In genomic region chrX:154526901-154527675, GRCh38 we compare ENCODE assay signal across 8 cellular contexts. TPM values are rescaled to one million over a fixed set of nuclear protein-coding genes. Genes with fewer than 3 reads are reported as not detected.
DNase-seq lines count a peak whose midpoint lies in the region; FAIRE-seq and TF ChIP-seq lines count a peak whose summit lies in the region.

No MANE protein-coding gene starts in this region.

- H3K4me3 ChIP-seq in astrocyte of the cerebellum (ENCODE audit: low read depth, low read length) = peak overlapping the region; percentile 26

- in situ Hi-C loops in astrocyte of the cerebellum (cut with HindIII; ENCODE audit: low sequenced_read_pairs) = no loop called here

- no peak for FAIRE-seq in HTR-8/SVneo (lab: Jason Lieb, UNC)

- DNase-seq in DMS53 treated with DMSO at 0.1 percent for 48 hours (lab: John Stamatoyannopoulos, UW; ENCODE audit: unreplicated experiment) (peak; percentile 81), HCEC 1CT (peak; percentile 64), NCI-H1436 (lab: John Stamatoyannopoulos, UW) (peak; percentile 77), T follicular helper cell (ENCODE audit: low read depth) (peak; percentile 39), astrocyte of the cerebellum (ENCODE audit: low read depth) (peak; percentile 45), hippocampal formation (lab: John Stamatoyannopoulos, UW) (peak; percentile 65 to 67), renal cortical epithelial cell (ENCODE audit: low read depth) (peak; percentile 68), HTR-8/SVneo (ENCODE audit: insufficient read length, low spot score) (no peak)

- peak; percentile 59 for TF ChIP-seq CTCF in astrocyte of the cerebellum (IDR thresholded peaks at IDR 0.05; ENCODE audit: low read depth, low read length, missing control alignments)

RNA-seq across cellular contexts. Expression of gene FAM3A, which starts 11.1 kb away (rescaled TPM):
- 16.5 and 42.0 TPM in 2 replicates for total RNA-seq in renal cortical epithelial cell

RNA-seq across cellular contexts. Expression of gene G6PD, which starts 19.6 kb away (rescaled TPM):
- 30.6 and 152 TPM in 2 replicates for total RNA-seq in renal cortical epithelial cell

RNA-seq across cellular contexts. Expression of gene IKBKG, which starts 20.3 kb away (rescaled TPM):
- total RNA-seq in renal cortical epithelial cell = 14.9 and 17.9 TPM in 2 replicates

RNA-seq across cellular contexts. Expression of gene SLC10A3, which starts 36.7 kb away (rescaled TPM):
- 10.9 and 47.0 TPM in 2 replicates for total RNA-seq in renal cortical epithelial cell

RNA-seq across cellular contexts. Expression of gene UBL4A, which starts 40.7 kb away (rescaled TPM):
- 48.8 and 65.8 TPM in 2 replicates for total RNA-seq in renal cortical epithelial cell
